1 cellular context compared by ENCODE assay signal in the genomic region with DNA sequence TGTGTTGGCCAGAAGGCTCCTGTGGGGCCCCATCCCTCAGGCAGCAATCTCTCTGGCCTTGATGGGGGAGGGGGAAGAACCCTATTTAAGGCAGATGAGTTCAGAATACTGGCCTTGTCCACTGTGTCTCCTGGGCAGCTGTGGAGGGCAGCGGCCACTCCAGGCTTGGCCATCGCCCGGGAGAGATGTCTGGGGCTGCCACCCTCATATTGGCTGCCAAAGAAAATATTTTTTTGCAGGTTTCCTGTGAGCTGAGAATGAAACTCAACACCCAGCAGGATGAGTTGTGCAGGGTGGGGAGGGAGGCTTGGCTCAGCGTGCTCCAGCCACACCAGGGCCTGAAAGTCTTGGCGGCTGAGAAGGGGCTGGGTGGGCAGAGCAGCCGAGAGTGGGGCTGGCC.
TF ChIP-seq lines count a peak whose summit lies in the region.

No MANE protein-coding gene starts in this region.

TF ChIP-seq in IMR-90, 13 proteins besides CTCF, POLR2A, EP300 and RAD21:
- TF ChIP-seq ELK1 (IDR thresholded peaks at IDR 0.05; ENCODE audit: borderline replicate concordance, low read depth, low read length) (no peak), MAFK (IDR thresholded peaks at IDR 0.05; ENCODE audit: low read depth, low read length) (no peak)
TF ChIP-seq in IMR-90: peak in this region for 0.
